Comparison of ENCODE assay signal across 6 cellular contexts in genomic region chr2:171968509-171968908, GRCh38.
"Had no signal": no experiment of that assay in that cellular context is flagged by ENCODE, and none has a peak within 500 bp of the region (broad histone marks: within the 10 kb centered on the region; RNA-seq: fewer than 3 reads in every experiment).

No MANE protein-coding gene starts in this region.

- DNase-seq: KBM-7, KG1 had no signal

- H3K4me3 Mint-ChIP-seq: IgD-negative memory B cell had no signal

- H3K27ac ChIP-seq: HL-60, KMS-11 had no signal

- H3K9ac ChIP-seq: KMS-11 had no signal

- H3K4me1 Mint-ChIP-seq: IgD-negative memory B cell had no signal

- H3K27me3 Mint-ChIP-seq: IgD-negative memory B cell had no signal

- FAIRE-seq: HTR-8/SVneo had no signal

- H3K9me3 Mint-ChIP-seq: IgD-negative memory B cell had no signal

- H3K4me2 ChIP-seq: KMS-11 had no signal
